8 cellular contexts compared by ENCODE assay signal in genomic region chr9:125558453-125559084, GRCh38.
DNase-seq lines count a peak whose midpoint lies in the region; ATAC-seq and TF ChIP-seq lines count a peak whose summit lies in the region.

No MANE protein-coding gene starts in this region.

- peaks cover 16% of the 10 kb centered on the region for H3K36me3 Mint-ChIP-seq in activated T-helper 1 cell treated with anti-CD3 and anti-CD28 coated beads, Interleukin-12 subunit alpha, Interleukin-12 subunit beta, Interleukin-2, Interleukin-4 antibody, amounts not matched to agents 30 ng/mL and 10 ng/mL and 1 ng/mL, durations not matched to agents 14 hours and 24 hours and 36 hours (ENCODE audit: low read depth)

- intact Hi-C loops in activated T-helper 1 cell treated with anti-CD3 and anti-CD28 coated beads, Interleukin-12 subunit alpha, Interleukin-12 subunit beta, Interleukin-2, Interleukin-4 antibody, amounts not matched to agents 30 ng/mL and 10 ng/mL and 1 ng/mL, durations not matched to agents 14 hours and 24 hours and 36 hours (cut with micrococcal nuclease), result loop anchor here (1.0 to 5.0 kb wide), 6 partner anchors 73 to 933 kb away; partner anchors contain the start of genes MAPKAP1 and PBX3
- intact Hi-C loops in upper lobe of right lung (cut with DNase I), result no loop called here

- H3K36me3 ChIP-seq in Peyer's patch (no peaks in the 10 kb centered on the region), osteoblast (ENCODE audit: insufficient read depth, low read length) (peaks cover 11% of the 10 kb centered on the region), upper lobe of right lung (no peaks in the 10 kb centered on the region)

- no peaks in the 10 kb centered on the region for H3K27me3 ChIP-seq in Peyer's patch
- H3K27me3 ChIP-seq in osteoblast (ENCODE audit: insufficient read depth, low read length), result no peaks in the 10 kb centered on the region
- no peaks in the 10 kb centered on the region for H3K27me3 ChIP-seq in upper lobe of right lung

- H3K9me3 ChIP-seq in Peyer's patch, result no peaks in the 10 kb centered on the region
- no peaks in the 10 kb centered on the region for H3K9me3 ChIP-seq in osteoblast (ENCODE audit: low read depth, low read length)
- no peaks in the 10 kb centered on the region for H3K9me3 ChIP-seq in upper lobe of right lung

- no peaks in the 10 kb centered on the region for H3K9me3 Mint-ChIP-seq in activated T-helper 1 cell treated with anti-CD3 and anti-CD28 coated beads, Interleukin-12 subunit alpha, Interleukin-12 subunit beta, Interleukin-2, Interleukin-4 antibody, amounts not matched to agents 30 ng/mL and 10 ng/mL and 1 ng/mL, durations not matched to agents 14 hours and 24 hours and 36 hours

- no peak overlapping the region for H3K27ac Mint-ChIP-seq in activated T-helper 1 cell treated with anti-CD3 and anti-CD28 coated beads, Interleukin-12 subunit alpha, Interleukin-12 subunit beta, Interleukin-2, Interleukin-4 antibody, amounts not matched to agents 30 ng/mL and 10 ng/mL and 1 ng/mL, durations not matched to agents 14 hours and 24 hours and 36 hours

- no peaks in the 10 kb centered on the region for H3K27me3 Mint-ChIP-seq in activated T-helper 1 cell treated with anti-CD3 and anti-CD28 coated beads, Interleukin-12 subunit alpha, Interleukin-12 subunit beta, Interleukin-2, Interleukin-4 antibody, amounts not matched to agents 30 ng/mL and 10 ng/mL and 1 ng/mL, durations not matched to agents 14 hours and 24 hours and 36 hours (ENCODE audit: insufficient read depth)

- H3K4me1 Mint-ChIP-seq in activated T-helper 1 cell treated with anti-CD3 and anti-CD28 coated beads, Interleukin-12 subunit alpha, Interleukin-12 subunit beta, Interleukin-2, Interleukin-4 antibody, amounts not matched to agents 30 ng/mL and 10 ng/mL and 1 ng/mL, durations not matched to agents 14 hours and 24 hours and 36 hours (ENCODE audit: low read depth), result peaks cover 18% of the 10 kb centered on the region

- no peak overlapping the region for H2AFZ ChIP-seq in osteoblast (ENCODE audit: low read length)

- H3K79me2 ChIP-seq in osteoblast (ENCODE audit: insufficient read depth, low read length), result peaks cover 38% of the 10 kb centered on the region

- TF ChIP-seq CTCF in Peyer's patch (IDR thresholded peaks at IDR 0.05) (peak; percentile 47 to 90 (median 82)), osteoblast (IDR thresholded peaks at IDR 0.05; ENCODE audit: extremely low read depth, low read depth, low read length) (peak; percentile 91), upper lobe of right lung (IDR thresholded peaks at IDR 0.05) (peak; percentile 75)

- no peak for TF ChIP-seq POLR2A in Peyer's patch (IDR thresholded peaks at IDR 0.05)

- H4K20me1 ChIP-seq in osteoblast (ENCODE audit: insufficient read depth, low read length), result no peaks in the 10 kb centered on the region

- H3K4me1 ChIP-seq in Peyer's patch, result peaks cover 0 to 6% (median 2%) of the 10 kb centered on the region in 4 donors
- H3K4me1 ChIP-seq in osteoblast (ENCODE audit: insufficient read depth, low read length), result peaks cover 9% of the 10 kb centered on the region
- no peaks in the 10 kb centered on the region for H3K4me1 ChIP-seq in upper lobe of right lung

- H3K4me3 Mint-ChIP-seq in activated T-helper 1 cell treated with anti-CD3 and anti-CD28 coated beads, Interleukin-12 subunit alpha, Interleukin-12 subunit beta, Interleukin-2, Interleukin-4 antibody, amounts not matched to agents 30 ng/mL and 10 ng/mL and 1 ng/mL, durations not matched to agents 14 hours and 24 hours and 36 hours, result no peak overlapping the region

- H3K27ac ChIP-seq in Peyer's patch, result no peak overlapping the region
- H3K27ac ChIP-seq in osteoblast (ENCODE audit: low read depth, low read length), result peak overlapping the region; percentile 16
- H3K27ac ChIP-seq in upper lobe of right lung, result no peak overlapping the region

- peak; percentile 94 for ATAC-seq in upper lobe of right lung
- ATAC-seq in GM18868 (IDR thresholded peaks at IDR 0.05; ENCODE audit: unreplicated experiment), result no peak

- H3K4me3 ChIP-seq in Peyer's patch, result no peak overlapping the region
- no peak overlapping the region for H3K4me3 ChIP-seq in osteoblast (ENCODE audit: insufficient read depth, low read length)
- no peak overlapping the region for H3K4me3 ChIP-seq in upper lobe of right lung

- DNase-seq in GF-D8 (lab: John Stamatoyannopoulos, UW) (peak; percentile 37), Kasumi-1 (lab: John Stamatoyannopoulos, UW) (peak; percentile 68 to 82), Peyer's patch (peak in 2 of 3 donors; percentile 48 to 87), foreskin melanocyte (peak; percentile 60), osteoblast (ENCODE audit: insufficient read length, low spot score, missing footprints) (no peak), upper lobe of right lung (no peak)
- DNase-seq in activated T-helper 1 cell treated with anti-CD3 and anti-CD28 coated beads, Interleukin-12 subunit alpha, Interleukin-12 subunit beta, Interleukin-2, Interleukin-4 antibody, amounts not matched to agents 30 ng/mL and 10 ng/mL and 1 ng/mL, durations not matched to agents 14 hours and 24 hours and 36 hours (ENCODE audit: low spot score), result peak; percentile 31

- H3K4me2 ChIP-seq in osteoblast (ENCODE audit: insufficient read depth, low read length), result no peak overlapping the region

Comparison
In these comparisons a context has a peak if more than half of its experiments do, and no peak if none do; other contexts are left out.
1. DNase-seq: peak in GF-D8 (single experiment), Kasumi-1 (2 of 2), Peyer's patch (2 of 3), activated T-helper 1 cell treated with anti-CD3 and anti-CD28 coated beads, Interleukin-12 subunit alpha, Interleukin-12 subunit beta, Interleukin-2, Interleukin-4 antibody, amounts not matched to agents 30 ng/mL and 10 ng/mL and 1 ng/mL, durations not matched to agents 14 hours and 24 hours and 36 hours (single experiment) and foreskin melanocyte (single experiment); none in osteoblast (single experiment) and upper lobe of right lung (single experiment).
2. Peak in every context shown above with its lines, with median percentiles within 50 percentile points of each other: CTCF ChIP-seq.